ENCODE assay signal across 1 cellular context in the genomic region with DNA sequence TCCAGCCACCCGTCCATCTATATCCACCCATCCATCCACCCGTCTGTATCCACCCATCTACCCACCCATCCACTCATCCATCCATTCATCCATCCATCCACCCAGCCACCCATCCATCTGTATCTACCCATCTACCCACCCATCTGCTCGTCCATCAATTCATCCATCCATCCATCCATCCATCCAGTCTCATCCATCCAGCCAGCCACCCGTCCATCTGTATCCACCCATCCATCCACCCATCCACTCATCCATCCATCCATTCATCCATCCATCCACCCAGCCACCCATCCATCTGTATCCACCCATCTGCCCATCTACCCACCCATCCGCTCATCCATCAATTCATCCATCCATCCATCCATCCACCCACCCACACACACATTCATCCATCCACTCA.
TF ChIP-seq lines count a peak whose summit lies in the region.

No MANE protein-coding gene starts in this region.

TF ChIP-seq in IMR-90, 13 proteins besides CTCF, POLR2A, EP300 and RAD21 (continued from another document):
- no peak for TF ChIP-seq USF2 (IDR thresholded peaks at IDR 0.05; ENCODE audit: low read depth, low read length)
- no peak for TF ChIP-seq SMC3 (IDR thresholded peaks at IDR 0.05; ENCODE audit: low read depth, low read length)
- TF ChIP-seq MAFK (IDR thresholded peaks at IDR 0.05; ENCODE audit: low read depth, low read length): no peak
